ENCODE assay signal across 8 cellular contexts in the genomic region with DNA sequence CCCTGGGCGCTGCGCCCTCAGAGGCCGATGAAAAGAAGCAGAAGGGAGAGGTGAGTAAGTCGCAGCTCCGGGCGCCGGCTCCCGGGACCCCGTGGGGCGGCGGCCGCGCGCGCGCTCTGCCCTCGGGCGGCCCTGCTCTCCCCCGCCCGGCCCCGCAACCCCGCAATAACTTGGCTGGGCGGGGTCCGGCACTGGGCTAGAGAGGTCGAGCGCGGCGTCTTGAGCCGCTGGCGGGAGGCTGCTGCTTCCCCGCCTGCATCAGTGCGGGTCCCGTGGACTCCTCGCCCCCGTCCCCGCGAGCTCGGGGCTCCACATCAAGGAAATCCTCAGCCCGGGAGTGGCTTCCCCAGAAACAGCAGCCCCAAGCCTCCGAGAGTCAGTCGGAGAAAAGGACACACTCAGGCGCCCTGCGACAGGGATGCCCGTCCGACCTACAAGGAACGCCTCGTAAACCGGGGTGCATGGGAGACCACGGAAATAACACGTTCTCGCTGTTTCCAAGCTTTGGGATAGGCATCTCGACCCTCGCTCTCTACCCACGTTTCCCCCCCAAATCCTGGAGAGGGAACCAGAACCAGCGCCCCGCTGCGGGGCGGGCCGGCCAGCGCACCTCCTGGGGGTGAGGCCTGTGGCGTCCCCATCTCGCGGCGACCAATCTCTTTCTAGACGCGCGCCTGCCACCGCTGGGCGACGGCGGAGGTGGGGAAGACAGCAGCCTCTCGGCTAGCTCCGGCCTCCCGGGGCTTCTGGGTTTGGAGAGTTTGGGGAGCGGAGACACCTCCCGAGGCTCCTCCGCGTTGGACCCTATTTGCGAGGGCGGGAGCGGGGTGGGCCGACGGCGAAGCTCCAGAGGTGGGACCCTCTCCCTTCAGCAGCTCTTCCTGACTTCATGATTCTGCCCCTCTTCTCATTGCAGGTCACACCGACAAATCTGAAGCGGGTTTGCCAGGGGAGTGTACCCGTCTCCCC. TPM values are rescaled to one million over a fixed set of nuclear protein-coding genes. Genes with fewer than 3 reads are reported as not detected.
DNase-seq lines count a peak whose midpoint lies in the region; ATAC-seq and TF ChIP-seq lines count a peak whose summit lies in the region.

No MANE protein-coding gene starts in this region.

- H3K27me3 ChIP-seq in AG04450 (ENCODE audit: control insufficient read depth, insufficient read depth, low read length) (no peaks in the 10 kb centered on the region), esophagus muscularis mucosa (no peaks in the 10 kb centered on the region)

- peak; percentile 22 for TF ChIP-seq CTCF in AG04450 (IDR thresholded peaks at IDR 0.05; ENCODE audit: low read depth, low read length)
- peak; percentile 29 to 58 (median 33) for TF ChIP-seq CTCF in esophagus muscularis mucosa (IDR thresholded peaks at IDR 0.05)

- CTCF ChIA-PET in AG04450 (lab: Charles Lee): interaction anchor here (2.5 to 9.4 kb wide), 2 partner anchors 24 to 198 kb away, joined by 9 to 77 read pairs; a partner anchor contains a TSS

- peak overlapping the region; percentile 90 to 98 (median 97) for H3K27ac Mint-ChIP-seq in naive B cell

- H3K9me3 ChIP-seq in AG04450 (ENCODE audit: control insufficient read depth, insufficient read depth, low read length) (no peaks in the 10 kb centered on the region), esophagus muscularis mucosa (no peaks in the 10 kb centered on the region)

- POLR2A ChIA-PET in AG04450 (lab: Yijun Ruan, JAX): interaction anchor here (0.6 to 0.7 kb wide), 2 partner anchors 86 to 272 kb away, joined by 3 to 4 read pairs; no protein-coding TSS in a partner anchor

- H3K27ac ChIP-seq in AG04450 (ENCODE audit: low read depth, low read length): peak overlapping the region; percentile 47
- peak overlapping the region; percentile 85 to 91 (median 89) for H3K27ac ChIP-seq in esophagus muscularis mucosa (replicated peaks in 1 of 4)
- H3K27ac ChIP-seq in substantia nigra (ENCODE audit: low read depth, low read length, poor library complexity, severe bottlenecking): peak overlapping the region; percentile 71

- H3K4me3 ChIP-seq in AG04450 (ENCODE audit: low read depth, low read length) (peak overlapping the region; percentile 70), esophagus muscularis mucosa (peak overlapping the region; percentile 68 to 78 (median 71))

- TF ChIP-seq EP300 in esophagus muscularis mucosa (IDR thresholded peaks at IDR 0.05): no peak

- 0% methylated on average over 6 of the region's 87 CpGs for WGBS in esophagus muscularis mucosa

- H3K36me3 ChIP-seq in esophagus muscularis mucosa: peaks cover 0 to 19% (median 2%) of the 10 kb centered on the region in 4 donors

- ATAC-seq in GM18867 (IDR thresholded peaks at IDR 0.05; ENCODE audit: unreplicated experiment) (peak; percentile 35), HG03196 (IDR thresholded peaks at IDR 0.05; ENCODE audit: unreplicated experiment) (peak; percentile 34), naive B cell (ENCODE audit: low read depth in 2 of 2) (peak; percentile 64 to 66)

- no peaks in the 10 kb centered on the region for H3K27me3 Mint-ChIP-seq in naive B cell

- no peaks in the 10 kb centered on the region for H3K9me3 Mint-ChIP-seq in naive B cell

- no peak for TF ChIP-seq POLR2A in esophagus muscularis mucosa (IDR thresholded peaks at IDR 0.05; ENCODE audit: low read depth)

- intact Hi-C loops in esophagus muscularis mucosa (cut with DNase I): no loop called here

- peaks cover 29 to 76% (median 61%) of the 10 kb centered on the region in 4 donors for H3K4me1 ChIP-seq in esophagus muscularis mucosa

- DNase-seq in AG04450 (ENCODE audit: low read depth, low spot score) (no peak), NOMO-1 treated with dmso at 0.1 percent for 144 hours (lab: John Stamatoyannopoulos, UW; ENCODE audit: unreplicated experiment) (peak; percentile 62), activated T-cell treated with anti-CD3 and anti-CD28 coated beads for 4 hours (peak; percentile 53), esophagus muscularis mucosa (ENCODE audit: extremely low spot score) (no peak), naive B cell (peak; percentile 82), substantia nigra (lab: John Stamatoyannopoulos, UW) (peak in 20 of 49 donors; percentile 29 to 74 (median 51))

- no peaks in the 10 kb centered on the region for H3K36me3 Mint-ChIP-seq in naive B cell

- peak overlapping the region; percentile 94 to 99 (median 98) for H3K4me3 Mint-ChIP-seq in naive B cell

- peaks cover 33 to 56% (median 44%) of the 10 kb centered on the region in 3 donors for H3K4me1 Mint-ChIP-seq in naive B cell

RNA-seq across cellular contexts. Expression of a gene that starts 0.8 kb away (rescaled TPM):
- polyA plus RNA-seq in AG04450 (2011; rRNA removed) (5.3 and 5.4 TPM in 2 replicates), naive B cell (ENCODE audit: low read depth in 6 of 6) (10 to 100 TPM; 15.1 to 45.2 (median 20.3) TPM)
- 5.8 and 6.4 TPM in 2 replicates for polyA minus RNA-seq in AG04450 (2011; rRNA and poly(A)+ RNA removed)
- total RNA-seq in esophagus muscularis mucosa: 10 to 100 TPM in 3 of 4 donors, 1 to 10 TPM in 1; 6.8 to 18.3 (median 11.9) TPM

RNA-seq across cellular contexts. Expression of a gene that starts 0.9 kb away (rescaled TPM):
- 17.8 and 26.1 TPM in 2 replicates for polyA plus RNA-seq in AG04450 (2011; rRNA removed)
- 31.8 and 47.2 TPM in 2 replicates for polyA minus RNA-seq in AG04450 (2011; rRNA and poly(A)+ RNA removed)
- 10 to 100 TPM; 40.9 to 72.6 (median 55.7) TPM for total RNA-seq in esophagus muscularis mucosa
- polyA plus RNA-seq in naive B cell (ENCODE audit: low read depth in 6 of 6): 10 to 100 TPM; 28.1 to 41.5 (median 38.4) TPM

RNA-seq across cellular contexts. Expression of a gene that starts 21.8 kb away (rescaled TPM):
- polyA plus RNA-seq in AG04450 (2011; rRNA removed) (20.7 and 24.5 TPM in 2 replicates), naive B cell (ENCODE audit: low read depth in 6 of 6) (10 to 100 TPM in 1 of 6 donors, 1 to 10 TPM in 5; 1.6 to 12.9 (median 4.4) TPM)
- 36.5 and 44.0 TPM in 2 replicates for polyA minus RNA-seq in AG04450 (2011; rRNA and poly(A)+ RNA removed)
- total RNA-seq in esophagus muscularis mucosa: 10 to 100 TPM; 28.7 to 50.4 (median 39.9) TPM

RNA-seq across cellular contexts. Expression of a gene that starts 25.3 kb away (rescaled TPM):
- polyA plus RNA-seq in AG04450 (2011; rRNA removed) (2.5 and 2.7 TPM in 2 replicates), naive B cell (ENCODE audit: low read depth in 6 of 6) (not detected)
- polyA minus RNA-seq in AG04450 (2011; rRNA and poly(A)+ RNA removed): 3.8 and 3.9 TPM in 2 replicates
- 10 to 100 TPM in 3 of 4 donors, 1 to 10 TPM in 1; 8.0 to 16.1 (median 13.4) TPM for total RNA-seq in esophagus muscularis mucosa

RNA-seq across cellular contexts. Expression of a gene that starts 55.1 kb away (rescaled TPM):
- 8.8 and 9.3 TPM in 2 replicates for polyA plus RNA-seq in AG04450 (2011; rRNA removed)
- 19.3 and 21.6 TPM in 2 replicates for polyA minus RNA-seq in AG04450 (2011; rRNA and poly(A)+ RNA removed)
- 10 to 100 TPM; 43.7 to 67.7 (median 46.9) TPM for total RNA-seq in esophagus muscularis mucosa
- under 1 TPM in 2 of 6 donors, not detected in 4; 0.12 to 0.13 TPM for polyA plus RNA-seq in naive B cell (ENCODE audit: low read depth in 6 of 6)

Comparison
In these comparisons a context has a peak if more than half of its experiments do, and no peak if none do; other contexts are left out.
1. DNase-seq: peak in NOMO-1 treated with dmso at 0.1 percent for 144 hours (single experiment), activated T-cell treated with anti-CD3 and anti-CD28 coated beads for 4 hours (single experiment) and naive B cell (single experiment); none in AG04450 (single experiment) and esophagus muscularis mucosa (single experiment).
2. Peak in every context shown above with its lines, with median percentiles within 50 percentile points of each other: H3K27ac ChIP-seq and ATAC-seq.